Comparison of ENCODE assay signal across 8 cellular contexts in genomic region chr21:31559368-31560119, GRCh38.
DNase-seq lines count a peak whose midpoint lies in the region; ATAC-seq and TF ChIP-seq lines count a peak whose summit lies in the region.

No MANE protein-coding gene starts in this region.

- H3K4me2 ChIP-seq in Karpas-422 (ENCODE audit: low read depth, low read length, poor library complexity, severe bottlenecking) (peak overlapping the region; percentile 75), SK-N-SH (peak overlapping the region; percentile 88)

- no peak for TF ChIP-seq RAD21 in SK-N-SH (IDR thresholded peaks at IDR 0.05; ENCODE audit: low read length)

- DNase-seq in DMS 273 treated with DMSO at 0.1 percent for 48 hours (lab: John Stamatoyannopoulos, UW) (peak; percentile 92), Karpas-422 (peak; percentile 99), SK-N-SH (peak; percentile 96), Right ventricle myocardium inferior (ENCODE audit: missing footprints) (peak; percentile 95), pons (ENCODE audit: low spot score) (peak; percentile 94), tibial nerve (ENCODE audit: low spot score in 2 of 2) (peak; percentile 83 to 85)
- peak; percentile 96 for DNase-seq in activated naive CD8-positive, alpha-beta T cell treated with anti-CD3 and anti-CD28 coated beads for 36 hours

- intact Hi-C loops in Right ventricle myocardium inferior (cut with DNase I), result no loop called here

- H3K36me3 ChIP-seq in Karpas-422 (ENCODE audit: insufficient read depth, low read length) (no peaks in the 10 kb centered on the region), SK-N-SH (replicated peaks in 1 of 2; ENCODE audit: control insufficient read depth in 1 of 2, insufficient read depth in 2 of 2, low read length in 1 of 2) (no peaks in the 10 kb centered on the region), tibial nerve (no peaks in the 10 kb centered on the region)

- ATAC-seq in GM21619 (IDR thresholded peaks at IDR 0.05; ENCODE audit: unreplicated experiment), result peak; percentile 74
- peak; percentile 92 for ATAC-seq in Right ventricle myocardium inferior

- TF ChIP-seq EP300 in SK-N-SH (IDR thresholded peaks at IDR 0.05; ENCODE audit: borderline replicate concordance in 1 of 2, low read depth in 1 of 2, low read length in 1 of 2) (no peak), tibial nerve (IDR thresholded peaks at IDR 0.05) (no peak)

- H4K20me1 ChIP-seq in Karpas-422 (ENCODE audit: insufficient read depth, low read depth, low read length) (no peaks in the 10 kb centered on the region), SK-N-SH (ENCODE audit: insufficient read depth) (no peaks in the 10 kb centered on the region)

- H3K27me3 Mint-ChIP-seq in activated naive CD8-positive, alpha-beta T cell treated with anti-CD3 and anti-CD28 coated beads for 36 hours, result peaks cover 26% of the 10 kb centered on the region

- H3F3A ChIP-seq in SK-N-SH (replicated peaks; ENCODE audit: insufficient read depth), result peaks cover 4% of the 10 kb centered on the region

- peak overlapping the region; percentile 76 for H3K9ac ChIP-seq in Karpas-422 (ENCODE audit: low read length)
- H3K9ac ChIP-seq in SK-N-SH, result peak overlapping the region; percentile 57; the same call in 1 of the 2 replicates

- H3K27me3 ChIP-seq in Karpas-422 (ENCODE audit: low read length) (no peaks in the 10 kb centered on the region), SK-N-SH (ENCODE audit: insufficient read depth) (peaks cover 15% of the 10 kb centered on the region), tibial nerve (peaks cover 0 to 28% of the 10 kb centered on the region in 2 donors)

- H3K9me3 Mint-ChIP-seq in activated naive CD8-positive, alpha-beta T cell treated with anti-CD3 and anti-CD28 coated beads for 36 hours, result no peaks in the 10 kb centered on the region

- peak overlapping the region; percentile 91 for H2AFZ ChIP-seq in Karpas-422 (ENCODE audit: low read length)
- H2AFZ ChIP-seq in SK-N-SH (ENCODE audit: low read depth), result peak overlapping the region; percentile 93; the same call in 1 of the 2 replicates

- TF ChIP-seq CTCF in SK-N-SH (IDR thresholded peaks at IDR 0.05) (no peak), tibial nerve (IDR thresholded peaks at IDR 0.05) (no peak)

- TF ChIP-seq POLR2A in tibial nerve (IDR thresholded peaks at IDR 0.05), result no peak

- H3K27ac ChIP-seq in Karpas-422 (ENCODE audit: low read length) (no peak overlapping the region), SK-N-SH (ENCODE audit: low read depth in 2 of 2, low read length in 1 of 2) (peak overlapping the region in 1 of 2 experiments; percentile 75; a peak in 2 of 4 replicates), tibial nerve (no peak overlapping the region)

- H3K4me3 ChIP-seq in Karpas-422 (ENCODE audit: low read length), result peak overlapping the region; percentile 70
- peak overlapping the region; percentile 83 to 89 for H3K4me3 ChIP-seq in SK-N-SH (ENCODE audit: low read depth in 2 of 2, low read length in 1 of 2)
- H3K4me3 ChIP-seq in tibial nerve, result peak overlapping the region; percentile 39 to 59 (median 50)

- H3K4me3 Mint-ChIP-seq in activated naive CD8-positive, alpha-beta T cell treated with anti-CD3 and anti-CD28 coated beads for 36 hours, result peak overlapping the region; percentile 82

- H3K9me2 ChIP-seq in Karpas-422 (replicated peaks; ENCODE audit: insufficient read depth, low read length) (no peaks in the 10 kb centered on the region), SK-N-SH (no peaks in the 10 kb centered on the region)

- POLR2A ChIA-PET in SK-N-SH (lab: Yijun Ruan, JAX), result interaction anchor here (0.5 to 1.3 kb wide), 12 partner anchors 12 to 386 kb away, joined by 3 to 8 read pairs (median 3); no protein-coding TSS in a partner anchor

- WGBS in SK-N-SH (ENCODE audit: low lambda C conversion rate), result 11% methylated on average over 31 of the region's 54 CpGs
- WGBS in tibial nerve, 2 donors, result 3 to 5% methylated on average over 44 to 48 of the region's 54 CpGs

- peaks cover 9% of the 10 kb centered on the region for H3K36me3 Mint-ChIP-seq in activated naive CD8-positive, alpha-beta T cell treated with anti-CD3 and anti-CD28 coated beads for 36 hours

- H3K9me3 ChIP-seq in Karpas-422 (ENCODE audit: low read length) (no peaks in the 10 kb centered on the region), SK-N-SH (no peaks in the 10 kb centered on the region), tibial nerve (no peaks in the 10 kb centered on the region)

- peaks cover 18% of the 10 kb centered on the region for H3K4me1 ChIP-seq in Karpas-422 (ENCODE audit: low read length)
- H3K4me1 ChIP-seq in SK-N-SH (ENCODE audit: control insufficient read depth in 1 of 2, insufficient read depth in 2 of 2, low read depth in 1 of 2, low read length in 1 of 2), result peaks cover 0 to 13% of the 10 kb centered on the region in 2 experiments; a peak in 1 of 4 replicates
- H3K4me1 ChIP-seq in tibial nerve, result peaks cover 0 to 32% (median 13%) of the 10 kb centered on the region in 4 donors

- no peaks in the 10 kb centered on the region for H3K79me2 ChIP-seq in Karpas-422 (ENCODE audit: low read length)
- H3K79me2 ChIP-seq in SK-N-SH (ENCODE audit: insufficient read depth), result no peaks in the 10 kb centered on the region

- CTCF ChIA-PET in SK-N-SH (lab: Yijun Ruan, JAX), result interaction anchor here (0.7 to 5.4 kb wide), 27 partner anchors 12 to 457 kb away, joined by 3 to 39 read pairs (median 4); partner anchors contain the start of gene TIAM1

- peaks cover 32% of the 10 kb centered on the region for H3K4me1 Mint-ChIP-seq in activated naive CD8-positive, alpha-beta T cell treated with anti-CD3 and anti-CD28 coated beads for 36 hours

- H3K27ac Mint-ChIP-seq in activated naive CD8-positive, alpha-beta T cell treated with anti-CD3 and anti-CD28 coated beads for 36 hours, result peak overlapping the region; percentile 83

TF ChIP-seq in SK-N-SH, 30 proteins besides CTCF, POLR2A, EP300 and RAD21 (continues in another document):
- TF ChIP-seq MAX (IDR thresholded peaks at IDR 0.05; ENCODE audit: low read depth), result 0 out of 2 replicates have a peak, but pooled peaks have one; percentile 25
- TF ChIP-seq FOXJ3 (CRISPR knock-in tag; IDR thresholded peaks at IDR 0.05), result no peak
- no peak for TF ChIP-seq USF1 (IDR thresholded peaks at IDR 0.05; ENCODE audit: borderline replicate concordance, low read depth)
- no peak for TF ChIP-seq GATA2 (CRISPR knock-in tag; IDR thresholded peaks at IDR 0.05)
- no peak for TF ChIP-seq FOSL2 (IDR thresholded peaks at IDR 0.05; ENCODE audit: borderline replicate concordance, low read depth)
- TF ChIP-seq RCOR1 (IDR thresholded peaks at IDR 0.05; ENCODE audit: low read length), result no peak
- TF ChIP-seq REST (IDR thresholded peaks at IDR 0.05; ENCODE audit: low read depth, low read length), result no peak
- TF ChIP-seq GABPA (IDR thresholded peaks at IDR 0.05; ENCODE audit: low read depth), result 0 out of 2 replicates have a peak, but pooled peaks have one; percentile 6
- peak; percentile 96 for TF ChIP-seq PBX3 (IDR thresholded peaks at IDR 0.05)
